Comparison of ENCODE assay signal across 14 cellular contexts in the genomic region with DNA sequence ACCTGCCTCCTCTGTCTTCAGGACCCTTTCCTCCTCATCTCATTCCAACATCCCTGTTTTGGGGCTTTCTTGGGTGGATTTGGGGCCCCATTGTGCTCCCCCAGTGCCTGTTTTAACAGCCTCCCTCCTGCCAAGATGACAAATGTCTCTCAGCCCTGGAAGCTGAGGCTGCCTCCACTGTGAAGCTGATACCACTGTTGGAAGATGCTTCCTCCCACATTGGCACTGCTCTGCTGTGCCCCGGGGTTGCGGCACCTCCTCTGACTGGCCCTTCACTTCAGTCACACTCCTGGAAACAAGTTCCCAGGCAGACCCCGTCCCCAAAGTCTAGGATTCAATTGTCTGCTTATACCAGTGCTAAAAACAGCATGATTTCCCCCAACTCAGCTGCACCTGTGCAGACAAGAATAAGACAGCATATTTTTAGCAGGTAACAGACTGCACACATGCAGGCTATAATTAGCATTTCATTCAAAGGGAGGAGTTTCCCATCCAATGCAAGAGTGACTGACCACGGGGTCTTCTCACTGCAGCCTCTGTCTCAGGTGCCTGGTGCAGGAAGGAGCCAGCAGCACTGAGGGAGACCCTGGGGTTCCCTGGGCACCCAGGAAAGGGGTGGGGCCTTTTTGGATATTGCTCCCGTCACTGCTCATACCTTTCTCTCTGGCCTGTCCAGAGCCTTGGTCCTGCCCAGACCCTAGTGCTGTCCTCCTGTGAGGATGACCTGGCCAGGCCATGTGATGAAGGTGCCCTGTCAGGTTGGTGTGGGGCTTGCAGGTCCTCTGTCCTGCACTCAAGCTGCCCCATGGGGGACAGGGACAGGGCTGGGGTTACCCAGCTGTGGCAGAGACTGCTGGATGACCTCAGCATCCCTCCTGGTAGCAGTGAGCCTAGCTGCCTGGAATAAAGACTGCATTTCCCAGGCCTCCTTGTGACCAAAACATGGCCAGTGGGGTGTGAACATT.
"Had no signal": no experiment of that assay in that cellular context is flagged by ENCODE, and none has a peak within 500 bp of the region (broad histone marks: within the 10 kb centered on the region; RNA-seq: fewer than 3 reads in every experiment).

No MANE protein-coding gene starts in this region.

- H3K27ac ChIP-seq: ascending aorta, lower lobe of right lung had no signal

- ATAC-seq: activated CD8-positive, alpha-beta memory T cell treated with anti-CD3 and anti-CD28 coated beads, Interleukin-2, amount 10 ng/mL, durations not matched to agents 7 days and 5 days; activated T-cell treated with anti-CD3 and anti-CD28 coated beads, Interleukin-2, amount 50 U/mL, for 4 hours; lower lobe of right lung; stimulated activated memory B cell treated with anti-CD40 and anti-IgM and Interleukin-4, amounts not matched to agents 10 μg/mL and 1 μg/mL and 100 μg/mL, for 72 hours had no signal

- DNase-seq: activated CD4-positive, alpha-beta T cell treated with anti-CD3 and anti-CD28 coated beads, Interleukin-2, amount 50 U/mL, for 4 hours; activated CD4-positive, CD25-positive, alpha-beta regulatory T cell treated with anti-CD3 and anti-CD28 coated beads, Interleukin-2, amount 50 U/mL, for 72 hours; activated CD8-positive, alpha-beta memory T cell treated with anti-CD3 and anti-CD28 coated beads, Interleukin-2, amount 10 ng/mL, durations not matched to agents 7 days and 5 days; activated gamma-delta T cell treated with Interleukin-2 at 50 U/mL for 16 hours; activated naive CD8-positive, alpha-beta T cell treated with anti-CD3 and anti-CD28 coated beads, Interleukin-2, amount 10 ng/mL, durations not matched to agents 7 days and 5 days; activated T-cell treated with anti-CD3 and anti-CD28 coated beads, Interleukin-2, amount 50 U/mL, for 4 hours; foreskin melanocyte; kidney glomerular epithelial cell; lower lobe of right lung; naive B cell had no signal

- H3K27me3 ChIP-seq: ascending aorta had no signal

- H3K36me3 ChIP-seq: ascending aorta, lower lobe of right lung had no signal

- FAIRE-seq: colon had no signal

- H3K4me3 ChIP-seq: ascending aorta, lower lobe of right lung, smooth muscle cell had no signal

- H3K9me3 ChIP-seq: ascending aorta, lower lobe of right lung had no signal

- H3K4me1 ChIP-seq: ascending aorta, lower lobe of right lung had no signal

- H3K4me2 ChIP-seq: smooth muscle cell had no signal
